Comparison of ENCODE assay signal across 32 cellular contexts in the genomic region with DNA sequence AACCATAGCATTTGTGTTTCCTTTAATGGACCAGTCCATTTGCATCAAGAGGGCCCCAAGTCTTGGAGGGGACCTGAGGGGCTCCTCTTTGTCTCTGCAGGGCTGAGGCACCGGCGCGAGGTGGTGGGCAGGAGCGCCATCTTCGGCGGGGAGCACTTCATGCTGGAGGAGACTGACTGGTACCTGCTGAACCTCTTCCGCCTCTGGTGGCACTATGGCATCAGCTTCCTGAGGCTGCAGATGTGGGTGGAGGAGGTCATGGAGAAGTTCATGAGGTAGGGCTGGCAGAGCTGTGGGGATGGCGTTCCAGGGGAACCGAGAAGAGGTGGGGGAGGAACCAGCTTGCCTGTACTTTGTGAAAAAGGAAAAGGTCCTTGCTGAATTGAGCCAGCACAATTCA. TPM values are rescaled to one million over a fixed set of nuclear protein-coding genes. Genes with fewer than 3 reads are reported as not detected.
"Had no signal": no experiment of that assay in that cellular context is flagged by ENCODE, and none has a peak within 500 bp of the region (broad histone marks: within the 10 kb centered on the region; RNA-seq: fewer than 3 reads in every experiment).

No MANE protein-coding gene starts in this region.

- H3K4me1 ChIP-seq: adrenal gland, breast epithelium had no signal

- H3K27me3 ChIP-seq: adrenal gland, body of pancreas, breast epithelium, Peyer's patch had no signal

- H3K27ac ChIP-seq: adrenal gland, body of pancreas, breast epithelium, Peyer's patch had no signal

- H3K36me3 ChIP-seq: adrenal gland, breast epithelium, Peyer's patch had no signal

- DNase-seq: activated CD4-positive, alpha-beta memory T cell treated with anti-CD3 and anti-CD28 coated beads for 36 hours; activated CD4-positive, alpha-beta T cell treated with anti-CD3 and anti-CD28 coated beads, Interleukin-2, amount 50 U/mL, for 1 hour; activated CD8-positive, alpha-beta memory T cell treated with anti-CD3 and anti-CD28 coated beads for 24 hours; activated CD8-positive, alpha-beta memory T cell treated with anti-CD3 and anti-CD28 coated beads, Interleukin-2, amount 10 ng/mL, durations not matched to agents 7 days and 5 days; activated CD8-positive, alpha-beta memory T cell treated with anti-CD3 and anti-CD28 coated beads, Interleukin-2, amount 50 U/mL, for 48 hours; activated gamma-delta T cell treated with Interleukin-2 at 50 U/mL for 16 hours; activated naive CD4-positive, alpha-beta T cell treated with anti-CD3 and anti-CD28 coated beads for 36 hours; body of pancreas; cerebellar nuclear complex; Karpas-422; NCI-H1092; NCI-H1436 treated with DMSO at 0.1 percent for 48 hours; NCI-H1694 treated with DMSO at 0.1 percent for 48 hours; NCI-H2029; NCI-H510A; NCI-H526; NCI-H748 treated with DMSO at 0.1 percent for 48 hours; NK-92 treated with Interleukin-12 subunit alpha and Interleukin-12 subunit beta, amount 100 ng/mL, for 24 hours; PC-3; Peyer's patch; RPMI8226; SIG-M5; SW 1271; T-helper 1 cell; T1000 had no signal

- H3K9me3 ChIP-seq: adrenal gland, body of pancreas, breast epithelium, Peyer's patch had no signal

- H3K4me3 ChIP-seq: adrenal gland, body of pancreas, breast epithelium, Peyer's patch had no signal

RNA-seq across cellular contexts. Expression of gene IL17B, which starts 15.2 kb away (rescaled TPM):
- total RNA-seq: activated CD4-positive, alpha-beta memory T cell treated with anti-CD3 and anti-CD28 coated beads for 36 hours; activated CD8-positive, alpha-beta memory T cell treated with anti-CD3 and anti-CD28 coated beads, Interleukin-2, amount 10 ng/mL, durations not matched to agents 7 days and 5 days; activated naive CD4-positive, alpha-beta T cell treated with anti-CD3 and anti-CD28 coated beads for 36 hours; activated naive CD4-positive, alpha-beta T cell treated with anti-CD3 and anti-CD28 coated beads, Interleukin-2, amount 50 U/mL, for 72 hours; activated T-helper 1 cell treated with anti-CD3 and anti-CD28 coated beads, Interleukin-12 subunit alpha, Interleukin-12 subunit beta, Interleukin-2, Interleukin-4 antibody, amounts not matched to agents 30 ng/mL and 10 ng/mL and 1 ng/mL, durations not matched to agents 14 hours and 24 hours and 36 hours; body of pancreas; cardiac septum; MCF 10A; PC-3; Peyer's patch; T-helper 2 cell treated with Interferon-gamma antibody and Interleukin-4, amounts not matched to agents 100 ng/mL and 5 ng/mL, for 36 hours had no signal
